Comparison of ENCODE assay signal across 1 cellular context in the genomic region with DNA sequence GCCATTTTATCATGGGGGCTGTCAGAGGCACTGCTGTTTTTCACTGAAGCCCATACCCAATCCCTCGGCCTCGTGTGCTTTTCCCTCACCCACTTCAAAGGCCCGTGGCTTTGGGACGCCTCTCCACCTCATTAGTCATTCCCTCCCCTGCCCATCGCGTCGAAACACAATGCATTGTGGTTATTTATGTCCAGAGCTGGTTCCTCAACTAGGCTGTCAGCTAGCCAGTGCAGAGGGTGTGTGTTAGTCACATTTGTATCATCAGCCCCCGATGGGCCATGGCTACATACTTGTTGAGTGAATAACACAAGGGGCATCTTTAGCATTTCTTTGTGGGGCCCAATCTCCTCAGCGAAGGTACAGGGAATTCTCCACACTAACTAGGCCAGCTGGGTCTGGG.
TF ChIP-seq lines count a peak whose summit lies in the region.

No MANE protein-coding gene starts in this region.

TF ChIP-seq in WTC11, 78 proteins besides CTCF, POLR2A, EP300 and RAD21 (continued from another document):
- TF ChIP-seq, protein P1, sequence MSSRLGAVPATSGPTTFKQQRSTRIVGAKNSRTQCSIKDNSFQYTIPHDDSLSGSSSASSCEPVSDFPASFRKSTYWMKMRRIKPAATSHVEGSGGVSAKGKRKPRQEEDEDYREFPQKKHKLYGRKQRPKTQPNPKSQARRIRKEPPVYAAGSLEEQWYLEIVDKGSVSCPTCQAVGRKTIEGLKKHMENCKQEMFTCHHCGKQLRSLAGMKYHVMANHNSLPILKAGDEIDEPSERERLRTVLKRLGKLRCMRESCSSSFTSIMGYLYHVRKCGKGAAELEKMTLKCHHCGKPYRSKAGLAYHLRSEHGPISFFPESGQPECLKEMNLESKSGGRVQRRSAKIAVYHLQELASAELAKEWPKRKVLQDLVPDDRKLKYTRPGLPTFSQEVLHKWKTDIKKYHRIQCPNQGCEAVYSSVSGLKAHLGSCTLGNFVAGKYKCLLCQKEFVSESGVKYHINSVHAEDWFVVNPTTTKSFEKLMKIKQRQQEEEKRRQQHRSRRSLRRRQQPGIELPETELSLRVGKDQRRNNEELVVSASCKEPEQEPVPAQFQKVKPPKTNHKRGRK (CRISPR knock-in tag; IDR thresholded peaks at IDR 0.05; ENCODE audit: borderline replicate concordance): no peak
- no peak for TF ChIP-seq CREM (CRISPR knock-in tag; IDR thresholded peaks at IDR 0.05)
- TF ChIP-seq, protein P2, sequence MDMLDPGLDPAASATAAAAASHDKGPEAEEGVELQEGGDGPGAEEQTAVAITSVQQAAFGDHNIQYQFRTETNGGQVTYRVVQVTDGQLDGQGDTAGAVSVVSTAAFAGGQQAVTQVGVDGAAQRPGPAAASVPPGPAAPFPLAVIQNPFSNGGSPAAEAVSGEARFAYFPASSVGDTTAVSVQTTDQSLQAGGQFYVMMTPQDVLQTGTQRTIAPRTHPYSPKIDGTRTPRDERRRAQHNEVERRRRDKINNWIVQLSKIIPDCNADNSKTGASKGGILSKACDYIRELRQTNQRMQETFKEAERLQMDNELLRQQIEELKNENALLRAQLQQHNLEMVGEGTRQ (CRISPR knock-in tag; IDR thresholded peaks at IDR 0.05): no peak
- TF ChIP-seq, protein P3, sequence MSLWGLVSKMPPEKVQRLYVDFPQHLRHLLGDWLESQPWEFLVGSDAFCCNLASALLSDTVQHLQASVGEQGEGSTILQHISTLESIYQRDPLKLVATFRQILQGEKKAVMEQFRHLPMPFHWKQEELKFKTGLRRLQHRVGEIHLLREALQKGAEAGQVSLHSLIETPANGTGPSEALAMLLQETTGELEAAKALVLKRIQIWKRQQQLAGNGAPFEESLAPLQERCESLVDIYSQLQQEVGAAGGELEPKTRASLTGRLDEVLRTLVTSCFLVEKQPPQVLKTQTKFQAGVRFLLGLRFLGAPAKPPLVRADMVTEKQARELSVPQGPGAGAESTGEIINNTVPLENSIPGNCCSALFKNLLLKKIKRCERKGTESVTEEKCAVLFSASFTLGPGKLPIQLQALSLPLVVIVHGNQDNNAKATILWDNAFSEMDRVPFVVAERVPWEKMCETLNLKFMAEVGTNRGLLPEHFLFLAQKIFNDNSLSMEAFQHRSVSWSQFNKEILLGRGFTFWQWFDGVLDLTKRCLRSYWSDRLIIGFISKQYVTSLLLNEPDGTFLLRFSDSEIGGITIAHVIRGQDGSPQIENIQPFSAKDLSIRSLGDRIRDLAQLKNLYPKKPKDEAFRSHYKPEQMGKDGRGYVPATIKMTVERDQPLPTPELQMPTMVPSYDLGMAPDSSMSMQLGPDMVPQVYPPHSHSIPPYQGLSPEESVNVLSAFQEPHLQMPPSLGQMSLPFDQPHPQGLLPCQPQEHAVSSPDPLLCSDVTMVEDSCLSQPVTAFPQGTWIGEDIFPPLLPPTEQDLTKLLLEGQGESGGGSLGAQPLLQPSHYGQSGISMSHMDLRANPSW (CRISPR knock-in tag; conservative IDR thresholded peaks at IDR 0.05; ENCODE audit: low read depth): no peak
- no peak for TF ChIP-seq NR1H2 (CRISPR knock-in tag; IDR thresholded peaks at IDR 0.05)
